Comparison of ENCODE assay signal across 8 cellular contexts in genomic region chr10:62806246-62806645, GRCh38. TPM values are rescaled to one million over a fixed set of nuclear protein-coding genes. Genes with fewer than 3 reads are reported as not detected.
DNase-seq lines count a peak whose midpoint lies in the region; ATAC-seq and TF ChIP-seq lines count a peak whose summit lies in the region.

No MANE protein-coding gene starts in this region.

- no peaks in the 10 kb centered on the region for H3K9me3 ChIP-seq in BLaER1 treated with 17β-estradiol and CSF1 and Interleukin-3, amounts not matched to agents 10 nM and 100 nM (replicated peaks in 1 of 11)
- H3K9me3 ChIP-seq in naive thymus-derived CD4-positive, alpha-beta T cell (ENCODE audit: control insufficient read depth in 2 of 3, low read length in 3 of 3): no peaks in the 10 kb centered on the region

- peaks cover 3% of the 10 kb centered on the region for H3K36me3 Mint-ChIP-seq in IgD-negative memory B cell
- peaks cover 0 to 26% (median 9%) of the 10 kb centered on the region in 5 donors for H3K36me3 Mint-ChIP-seq in naive thymus-derived CD4-positive, alpha-beta T cell

- peaks cover 32 to 62% (median 46%) of the 10 kb centered on the region in 10 experiments for H3K4me1 ChIP-seq in BLaER1 treated with 17β-estradiol and CSF1 and Interleukin-3, amounts not matched to agents 10 nM and 100 nM
- H3K4me1 ChIP-seq in naive thymus-derived CD4-positive, alpha-beta T cell (ENCODE audit: control insufficient read depth in 2 of 2, insufficient read depth in 2 of 2, low read length in 2 of 2): peaks cover 15 to 19% of the 10 kb centered on the region in 2 donors

- H3K27ac Mint-ChIP-seq in IgD-negative memory B cell: peak overlapping the region; percentile 15 to 95 (median 23)
- H3K27ac Mint-ChIP-seq in naive thymus-derived CD4-positive, alpha-beta T cell: peak overlapping the region in 7 of 9 donors; percentile 60 to 99 (median 69)

- POLR2A ChIA-PET in naive thymus-derived CD4-positive, alpha-beta T cell (lab: Charles Lee): interaction anchor here (0.9 to 6.2 kb wide), 5 partner anchors 10 to 320 kb away, joined by 3 to 80 read pairs (median 5); partner anchors contain the start of gene EGR2

- DNase-seq in cardiac fibroblast (ENCODE audit: low read depth in 2 of 2) (no peak), nucleus accumbens (lab: John Stamatoyannopoulos, UW) (no peak), GM19240 (ENCODE audit: insufficient read length, low spot score) (no peak), GF-D8 (lab: John Stamatoyannopoulos, UW) (no peak), NCI-H1105 (lab: John Stamatoyannopoulos, UW) (no peak)
- DNase-seq in naive thymus-derived CD4-positive, alpha-beta T cell: no peak

- H3K4me2 ChIP-seq in BLaER1 treated with 17β-estradiol and CSF1 and Interleukin-3, amounts not matched to agents 10 nM and 100 nM: peak overlapping the region; percentile 84 to 99 (median 95)

- no peaks in the 10 kb centered on the region for H3K27me3 Mint-ChIP-seq in IgD-negative memory B cell
- peaks cover 0 to 5% (median 0%) of the 10 kb centered on the region in 5 donors for H3K27me3 Mint-ChIP-seq in naive thymus-derived CD4-positive, alpha-beta T cell

- no peak for ATAC-seq in naive thymus-derived CD4-positive, alpha-beta T cell

- H3K27me3 ChIP-seq in BLaER1 treated with 17β-estradiol and CSF1 and Interleukin-3, amounts not matched to agents 10 nM and 100 nM: no peaks in the 10 kb centered on the region
- H3K27me3 ChIP-seq in naive thymus-derived CD4-positive, alpha-beta T cell (ENCODE audit: control insufficient read depth in 2 of 2, insufficient read depth in 2 of 2, low read length in 2 of 2): no peaks in the 10 kb centered on the region

- peak overlapping the region; percentile 81 to 99 (median 94) for H3K4me3 ChIP-seq in BLaER1 treated with 17β-estradiol and CSF1 and Interleukin-3, amounts not matched to agents 10 nM and 100 nM
- peak overlapping the region; percentile 65 to 96 for H3K4me3 ChIP-seq in cardiac fibroblast (replicated peaks in 1 of 2; ENCODE audit: low read depth in 2 of 2, low read length in 2 of 2)
- H3K4me3 ChIP-seq in naive thymus-derived CD4-positive, alpha-beta T cell (ENCODE audit: low read length): peak overlapping the region; percentile 9

- peak overlapping the region; percentile 92 to 100 (median 97) for H3K4me3 Mint-ChIP-seq in IgD-negative memory B cell
- peak overlapping the region; percentile 82 to 99 (median 90) for H3K4me3 Mint-ChIP-seq in naive thymus-derived CD4-positive, alpha-beta T cell

- H3K27ac ChIP-seq in BLaER1 treated with 17β-estradiol and CSF1 and Interleukin-3, amounts not matched to agents 10 nM and 100 nM: peak overlapping the region in 10 of 11 experiments; percentile 13 to 99 (median 96); a peak in 18 of 22 replicates
- H3K27ac ChIP-seq in naive thymus-derived CD4-positive, alpha-beta T cell (ENCODE audit: low read depth, low read length): no peak overlapping the region

- no peaks in the 10 kb centered on the region for H3K9me3 Mint-ChIP-seq in IgD-negative memory B cell
- peaks cover 0 to 6% (median 0%) of the 10 kb centered on the region in 11 donors for H3K9me3 Mint-ChIP-seq in naive thymus-derived CD4-positive, alpha-beta T cell

- intact Hi-C loops in naive thymus-derived CD4-positive, alpha-beta T cell (cut with micrococcal nuclease): no loop called here

- peak overlapping the region; percentile 91 to 99 (median 96) for H3K9ac ChIP-seq in BLaER1 treated with 17β-estradiol and CSF1 and Interleukin-3, amounts not matched to agents 10 nM and 100 nM

- H3K4me1 Mint-ChIP-seq in IgD-negative memory B cell: peaks cover 26 to 49% (median 37%) of the 10 kb centered on the region in 3 donors
- H3K4me1 Mint-ChIP-seq in naive thymus-derived CD4-positive, alpha-beta T cell: peaks cover 24 to 53% (median 51%) of the 10 kb centered on the region in 7 donors

- peaks cover 26 to 62% (median 60%) of the 10 kb centered on the region in 11 experiments; a peak in 21 of 22 replicates for H4K20me1 ChIP-seq in BLaER1 treated with 17β-estradiol and CSF1 and Interleukin-3, amounts not matched to agents 10 nM and 100 nM

- TF ChIP-seq CTCF in cardiac fibroblast (IDR thresholded peaks at IDR 0.05; ENCODE audit: low read depth, low read length): no peak

- CTCF ChIA-PET in naive thymus-derived CD4-positive, alpha-beta T cell (lab: Charles Lee): interaction anchor here (0.5 to 1.0 kb wide), 4 partner anchors 11 to 269 kb away, joined by 3 to 7 read pairs (median 4); no protein-coding TSS in a partner anchor

- H3K36me3 ChIP-seq in BLaER1 treated with 17β-estradiol and CSF1 and Interleukin-3, amounts not matched to agents 10 nM and 100 nM: peaks cover 7 to 42% (median 29%) of the 10 kb centered on the region in 11 experiments; a peak in 19 of 22 replicates
- no peaks in the 10 kb centered on the region for H3K36me3 ChIP-seq in naive thymus-derived CD4-positive, alpha-beta T cell (ENCODE audit: control insufficient read depth in 2 of 3, insufficient read depth in 3 of 3, low read length in 3 of 3)

RNA-seq across cellular contexts. Expression of gene ADO, which starts 1.7 kb away (rescaled TPM):
- 3.4 TPM for polyA plus RNA-seq in IgD-negative memory B cell
- 10 to 100 TPM in 4 of 5 experiments, 1 to 10 TPM in 1; 9.8 to 21.3 (median 15.6) TPM for total RNA-seq in naive thymus-derived CD4-positive, alpha-beta T cell
- polyA plus RNA-seq in naive thymus-derived CD4-positive, alpha-beta T cell: 1 to 10 TPM; 2.0 to 2.3 TPM

RNA-seq across cellular contexts. Expression of gene EGR2, which starts 9.9 kb away (rescaled TPM):
- 2.6 TPM for polyA plus RNA-seq in IgD-negative memory B cell
- 10 to 100 TPM in 2 of 5 experiments, 1 to 10 TPM in 1, under 1 TPM in 2; 0.46 to 14.2 (median 2.7) TPM for total RNA-seq in naive thymus-derived CD4-positive, alpha-beta T cell
- under 1 TPM in 1 of 2 donors, not detected in 1; 0.15 TPM for polyA plus RNA-seq in naive thymus-derived CD4-positive, alpha-beta T cell

Comparison
In these comparisons a context has a peak if more than half of its experiments do, and no peak if none do; other contexts are left out.
1. H3K4me3 ChIP-seq: peak in every context shown above with its lines; median percentile 94 in BLaER1 treated with 17β-estradiol and CSF1 and Interleukin-3, amounts not matched to agents 10 nM and 100 nM; 80 in cardiac fibroblast; 9 in naive thymus-derived CD4-positive, alpha-beta T cell.